In genomic region chr3:59456852-59457485, GRCh38 we compare ENCODE assay signal across 10 cellular contexts.
A peak's percentile ranks its signal among the peaks of the same experiment; 100 is the strongest.
DNase-seq lines count a peak whose midpoint lies in the region; ATAC-seq and TF ChIP-seq lines count a peak whose summit lies in the region.
"Had no signal": no experiment of that assay in that cellular context is flagged by ENCODE, and none has a peak within 500 bp of the region (broad histone marks: within the 10 kb centered on the region; RNA-seq: fewer than 3 reads in every experiment).

No MANE protein-coding gene starts in this region.

- H3K27ac Mint-ChIP-seq in activated naive CD8-positive, alpha-beta T cell treated with anti-CD3 and anti-CD28 coated beads, Interleukin-2, amount 50 U/mL, for 24 hours, result no peak overlapping the region
- H3K27ac Mint-ChIP-seq in activated naive CD8-positive, alpha-beta T cell treated with anti-CD3 and anti-CD28 coated beads for 36 hours, result no peak overlapping the region
- no peak overlapping the region for H3K27ac Mint-ChIP-seq in stimulated activated naive B cell treated with anti-CD40 and anti-IgM and Interleukin-4, amounts not matched to agents 10 μg/mL and 1 μg/mL and 100 μg/mL, for 72 hours
- no peak overlapping the region for H3K27ac Mint-ChIP-seq in osteocyte (ENCODE audit: unreplicated experiment)
- H3K27ac Mint-ChIP-seq: naive B cell had no signal

- peak; percentile 60 for ATAC-seq in activated naive CD8-positive, alpha-beta T cell treated with anti-CD3 and anti-CD28 coated beads, Interleukin-2, amount 50 U/mL, for 24 hours
- ATAC-seq in GM21723 (IDR thresholded peaks at IDR 0.05; ENCODE audit: unreplicated experiment) (peak; percentile 96), HG03378 (IDR thresholded peaks at IDR 0.05; ENCODE audit: unreplicated experiment) (peak; percentile 97)
- ATAC-seq in stimulated activated naive B cell treated with anti-CD40 and anti-IgM and Interleukin-4, amounts not matched to agents 10 μg/mL and 1 μg/mL and 100 μg/mL, for 72 hours (replicated peaks), result peak; percentile 36 to 72

- H3K27ac ChIP-seq in hepatocyte, result no peak overlapping the region

- H3K9me3 Mint-ChIP-seq in activated naive CD8-positive, alpha-beta T cell treated with anti-CD3 and anti-CD28 coated beads, Interleukin-2, amount 50 U/mL, for 24 hours, result peaks cover 8% of the 10 kb centered on the region
- peaks cover 12% of the 10 kb centered on the region for H3K9me3 Mint-ChIP-seq in activated naive CD8-positive, alpha-beta T cell treated with anti-CD3 and anti-CD28 coated beads for 36 hours
- peaks cover 1 to 8% of the 10 kb centered on the region in 2 donors for H3K9me3 Mint-ChIP-seq in stimulated activated naive B cell treated with anti-CD40 and anti-IgM and Interleukin-4, amounts not matched to agents 10 μg/mL and 1 μg/mL and 100 μg/mL, for 72 hours
- H3K9me3 Mint-ChIP-seq in osteocyte (ENCODE audit: unreplicated experiment), result peaks cover 5% of the 10 kb centered on the region

- H3K27me3 ChIP-seq in hepatocyte, result no peaks in the 10 kb centered on the region

- H3K4me2 ChIP-seq in hepatocyte, result no peak overlapping the region

- no peaks in the 10 kb centered on the region for H4K20me1 ChIP-seq in hepatocyte (ENCODE audit: insufficient read depth, poor library complexity, severe bottlenecking)

- no peaks in the 10 kb centered on the region for H3K9me3 ChIP-seq in hepatocyte (ENCODE audit: low read depth)

- no peaks in the 10 kb centered on the region for H3K36me3 ChIP-seq in hepatocyte (replicated peaks; ENCODE audit: insufficient read depth, low read depth)

- no peak overlapping the region for H2AFZ ChIP-seq in hepatocyte

- peaks cover 4% of the 10 kb centered on the region for H3K36me3 Mint-ChIP-seq in activated naive CD8-positive, alpha-beta T cell treated with anti-CD3 and anti-CD28 coated beads, Interleukin-2, amount 50 U/mL, for 24 hours (ENCODE audit: low read depth)
- H3K36me3 Mint-ChIP-seq in activated naive CD8-positive, alpha-beta T cell treated with anti-CD3 and anti-CD28 coated beads for 36 hours, result peaks cover 6% of the 10 kb centered on the region
- H3K36me3 Mint-ChIP-seq in stimulated activated naive B cell treated with anti-CD40 and anti-IgM and Interleukin-4, amounts not matched to agents 10 μg/mL and 1 μg/mL and 100 μg/mL, for 72 hours, result peaks cover 2 to 4% of the 10 kb centered on the region in 2 donors
- no peaks in the 10 kb centered on the region for H3K36me3 Mint-ChIP-seq in osteocyte (ENCODE audit: unreplicated experiment)
- H3K36me3 Mint-ChIP-seq: naive B cell had no signal

- no peaks in the 10 kb centered on the region for H3K4me1 ChIP-seq in hepatocyte (ENCODE audit: insufficient read depth)

- TF ChIP-seq CTCF in osteocyte (IDR thresholded peaks at IDR 0.05) (no peak), hepatocyte (IDR thresholded peaks at IDR 0.05; ENCODE audit: poor library complexity) (no peak)

- WGBS in hepatocyte (ENCODE audit: low lambda C conversion rate, missing lambda C conversion rate), result 94% methylated on average over 7 of the region's 7 CpGs

- H3K79me2 ChIP-seq in hepatocyte, result no peaks in the 10 kb centered on the region

- H3K27me3 Mint-ChIP-seq in activated naive CD8-positive, alpha-beta T cell treated with anti-CD3 and anti-CD28 coated beads, Interleukin-2, amount 50 U/mL, for 24 hours, result no peaks in the 10 kb centered on the region
- H3K27me3 Mint-ChIP-seq in activated naive CD8-positive, alpha-beta T cell treated with anti-CD3 and anti-CD28 coated beads for 36 hours, result no peaks in the 10 kb centered on the region
- H3K27me3 Mint-ChIP-seq in stimulated activated naive B cell treated with anti-CD40 and anti-IgM and Interleukin-4, amounts not matched to agents 10 μg/mL and 1 μg/mL and 100 μg/mL, for 72 hours, result no peaks in the 10 kb centered on the region
- no peaks in the 10 kb centered on the region for H3K27me3 Mint-ChIP-seq in osteocyte (ENCODE audit: unreplicated experiment)
- H3K27me3 Mint-ChIP-seq: naive B cell had no signal

- no peaks in the 10 kb centered on the region for H3K9me2 ChIP-seq in hepatocyte (replicated peaks; ENCODE audit: insufficient read depth)

- H3K4me1 Mint-ChIP-seq in activated naive CD8-positive, alpha-beta T cell treated with anti-CD3 and anti-CD28 coated beads, Interleukin-2, amount 50 U/mL, for 24 hours, result peaks cover 37% of the 10 kb centered on the region
- peaks cover 31% of the 10 kb centered on the region for H3K4me1 Mint-ChIP-seq in activated naive CD8-positive, alpha-beta T cell treated with anti-CD3 and anti-CD28 coated beads for 36 hours
- peaks cover 7 to 11% of the 10 kb centered on the region in 2 donors for H3K4me1 Mint-ChIP-seq in stimulated activated naive B cell treated with anti-CD40 and anti-IgM and Interleukin-4, amounts not matched to agents 10 μg/mL and 1 μg/mL and 100 μg/mL, for 72 hours
- H3K4me1 Mint-ChIP-seq in osteocyte (ENCODE audit: unreplicated experiment), result no peaks in the 10 kb centered on the region

- no peak overlapping the region for H3K4me3 ChIP-seq in hepatocyte

- no peak for DNase-seq in activated naive CD8-positive, alpha-beta T cell treated with anti-CD3 and anti-CD28 coated beads, Interleukin-2, amount 50 U/mL, for 24 hours
- no peak for DNase-seq in activated naive CD8-positive, alpha-beta T cell treated with anti-CD3 and anti-CD28 coated beads for 36 hours
- no peak for DNase-seq in stimulated activated naive B cell treated with anti-CD40 and anti-IgM and Interleukin-4, amounts not matched to agents 10 μg/mL and 1 μg/mL and 100 μg/mL, for 72 hours
- DNase-seq in osteocyte (ENCODE audit: extremely low spot score, unreplicated experiment), result no peak
- no peak for DNase-seq in NCI-H510A (lab: John Stamatoyannopoulos, UW)
- DNase-seq in hepatocyte (ENCODE audit: low spot score), result no peak
- DNase-seq: cerebellar nuclear complex, naive B cell had no signal

- H3K4me3 Mint-ChIP-seq in activated naive CD8-positive, alpha-beta T cell treated with anti-CD3 and anti-CD28 coated beads, Interleukin-2, amount 50 U/mL, for 24 hours, result no peak overlapping the region
- H3K4me3 Mint-ChIP-seq in activated naive CD8-positive, alpha-beta T cell treated with anti-CD3 and anti-CD28 coated beads for 36 hours, result no peak overlapping the region
- H3K4me3 Mint-ChIP-seq in stimulated activated naive B cell treated with anti-CD40 and anti-IgM and Interleukin-4, amounts not matched to agents 10 μg/mL and 1 μg/mL and 100 μg/mL, for 72 hours, result no peak overlapping the region
- H3K4me3 Mint-ChIP-seq in osteocyte (ENCODE audit: unreplicated experiment), result no peak overlapping the region
- H3K4me3 Mint-ChIP-seq: naive B cell had no signal
